ENCODE assay signal across 9 cellular contexts in genomic region chr11:62677709-62678108, GRCh38. TPM values are rescaled to one million over a fixed set of nuclear protein-coding genes. Genes with fewer than 3 reads are reported as not detected.
A peak's percentile ranks its signal among the peaks of the same experiment; 100 is the strongest.
DNase-seq lines count a peak whose midpoint lies in the region; ATAC-seq and TF ChIP-seq lines count a peak whose summit lies in the region.
"Had no signal": no experiment of that assay in that cellular context is flagged by ENCODE, and none has a peak within 500 bp of the region (broad histone marks: within the 10 kb centered on the region; RNA-seq: fewer than 3 reads in every experiment).

No MANE protein-coding gene starts in this region.

- peaks cover 32% of the 10 kb centered on the region for H3K4me1 ChIP-seq in CD8-positive, alpha-beta T cell (ENCODE audit: insufficient read depth, low read length)
- H3K4me1 ChIP-seq in testis: peaks cover 21% of the 10 kb centered on the region

- peak overlapping the region; percentile 90 for H3K4me3 Mint-ChIP-seq in CD8-positive, alpha-beta T cell
- H3K4me3 Mint-ChIP-seq in nephron progenitor cell: peak overlapping the region; percentile 88

- no peaks in the 10 kb centered on the region for H3K9me3 Mint-ChIP-seq in CD8-positive, alpha-beta T cell
- H3K9me3 Mint-ChIP-seq in nephron progenitor cell: no peaks in the 10 kb centered on the region

- no peak for DNase-seq in CD8-positive, alpha-beta T cell
- DNase-seq in MG63 (no peak), coronary artery (ENCODE audit: low spot score) (no peak), nephron progenitor cell (no peak), left colon (no peak), SW 1271 (lab: John Stamatoyannopoulos, UW) (no peak), testis (no peak)

- no peak for ATAC-seq in CD8-positive, alpha-beta T cell
- ATAC-seq in left colon: no peak
- ATAC-seq in HG03342 (IDR thresholded peaks at IDR 0.05; ENCODE audit: unreplicated experiment): no peak
- ATAC-seq: sciatic nerve had no signal

- TF ChIP-seq CTCF in CD8-positive, alpha-beta T cell (IDR thresholded peaks at IDR 0.05): no peak
- TF ChIP-seq CTCF in coronary artery (IDR thresholded peaks at IDR 0.05) (no peak), nephron progenitor cell (IDR thresholded peaks at IDR 0.05) (no peak), testis (IDR thresholded peaks at IDR 0.05) (no peak)

- H3K9me3 ChIP-seq in CD8-positive, alpha-beta T cell (ENCODE audit: low read length): no peaks in the 10 kb centered on the region
- no peaks in the 10 kb centered on the region for H3K9me3 ChIP-seq in MG63
- no peaks in the 10 kb centered on the region for H3K9me3 ChIP-seq in testis

- H3K4me1 Mint-ChIP-seq in CD8-positive, alpha-beta T cell (ENCODE audit: low read depth): peaks cover 49% of the 10 kb centered on the region
- H3K4me1 Mint-ChIP-seq in nephron progenitor cell: peaks cover 46% of the 10 kb centered on the region

- WGBS in testis, 2 donors: 52 to 56% methylated on average over 15 of the region's 15 CpGs

- H3K36me3 ChIP-seq in CD8-positive, alpha-beta T cell (ENCODE audit: insufficient read depth, low read length): peaks cover 6% of the 10 kb centered on the region
- peaks cover 40% of the 10 kb centered on the region for H3K36me3 ChIP-seq in MG63
- H3K36me3 ChIP-seq in testis (ENCODE audit: low read depth, missing control alignments): no peaks in the 10 kb centered on the region

- peaks cover 46% of the 10 kb centered on the region for H3K36me3 Mint-ChIP-seq in CD8-positive, alpha-beta T cell
- H3K36me3 Mint-ChIP-seq in nephron progenitor cell (ENCODE audit: low read depth): peaks cover 26% of the 10 kb centered on the region

- peak overlapping the region; percentile 100 for H3K4me3 ChIP-seq in CD8-positive, alpha-beta T cell (ENCODE audit: low read depth, low read length)
- peak overlapping the region; percentile 82 for H3K4me3 ChIP-seq in MG63
- H3K4me3 ChIP-seq in coronary artery: peak overlapping the region; percentile 87
- H3K4me3 ChIP-seq in testis: peak overlapping the region in 1 of 2 donors; percentile 74

- no peaks in the 10 kb centered on the region for H3K27me3 Mint-ChIP-seq in CD8-positive, alpha-beta T cell (ENCODE audit: low read depth)
- H3K27me3 Mint-ChIP-seq in nephron progenitor cell (ENCODE audit: low read depth, poor library complexity): no peaks in the 10 kb centered on the region

- no peaks in the 10 kb centered on the region for H3K27me3 ChIP-seq in CD8-positive, alpha-beta T cell (ENCODE audit: insufficient read depth, low read length)
- H3K27me3 ChIP-seq in MG63 (no peaks in the 10 kb centered on the region), testis (no peaks in the 10 kb centered on the region)

- peak overlapping the region; percentile 93 for H3K27ac Mint-ChIP-seq in CD8-positive, alpha-beta T cell
- H3K27ac Mint-ChIP-seq in nephron progenitor cell: peak overlapping the region; percentile 53

- no peak for TF ChIP-seq POLR2A in testis (IDR thresholded peaks at IDR 0.05)

- POLR2A ChIA-PET in CD8-positive, alpha-beta T cell (lab: Charles Lee): interaction anchor here (0.8 to 2.5 kb wide), 4 partner anchors 12 to 76 kb away, joined by 3 to 18 read pairs (median 4); partner anchors contain the start of genes BSCL2, C11orf98, CSKMT and GNG3

- CTCF ChIA-PET in CD8-positive, alpha-beta T cell (lab: Charles Lee): interaction anchor here (1.1 to 2.2 kb wide), 4 partner anchors 12 to 40 kb away, joined by 3 to 6 read pairs (median 6); partner anchors contain the start of genes INTS5 and LRRN4CL

- intact Hi-C loops in CD8-positive, alpha-beta T cell (cut with DNase I, micrococcal nuclease): loop anchor here (1.0 to 2.0 kb wide), 3 partner anchors 29 to 55 kb away; partner anchors contain the start of gene TTC9C (in 1 of the 2)
- intact Hi-C loops in left colon (cut with DNase I, micrococcal nuclease) (no loop called here), testis (cut with DNase I; ENCODE audit: low total_unique reads) (loop anchor here (10.0 kb wide), 1 partner anchor 283 kb away; no protein-coding TSS in a partner anchor)

- H3K27ac ChIP-seq in CD8-positive, alpha-beta T cell (ENCODE audit: low read depth, low read length): peak overlapping the region; percentile 87
- H3K27ac ChIP-seq in coronary artery (no peak overlapping the region), testis (peak overlapping the region in 1 of 2 donors; percentile 74)

RNA-seq across cellular contexts. Expression of gene UBXN1, which starts 1.2 kb away (rescaled TPM):
- total RNA-seq in CD8-positive, alpha-beta T cell: 100 to 1,000 TPM; 232 to 242 TPM
- 85.5 and 147 TPM in 2 replicates for total RNA-seq in MG63 (2014; rRNA removed; shearing (Covaris generic); ENCODE audit: low replicate concordance)
- total RNA-seq in left colon: 10 to 100 TPM; 66.9 to 88.9 TPM
- total RNA-seq in testis: 100 to 1,000 TPM; 173 to 190 TPM
- 196 TPM for polyA plus RNA-seq in testis (ENCODE audit: insufficient read depth, low read depth, low replicate concordance)

RNA-seq across cellular contexts. Expression of gene LBHD1, which starts 5.6 kb away (rescaled TPM):
- total RNA-seq in CD8-positive, alpha-beta T cell: 10 to 100 TPM; 14.5 to 14.6 TPM
- total RNA-seq in MG63 (2014; rRNA removed; shearing (Covaris generic); ENCODE audit: low replicate concordance): 4.7 and 9.8 TPM in 2 replicates
- total RNA-seq in left colon: 10 to 100 TPM in 1 of 2 donors, 1 to 10 TPM in 1; 6.5 to 12.8 TPM
- total RNA-seq in testis: 10 to 100 TPM in 1 of 2 donors, 1 to 10 TPM in 1; 8.2 to 11.6 TPM
- 11.1 TPM for polyA plus RNA-seq in testis (ENCODE audit: insufficient read depth, low read depth, low replicate concordance)

RNA-seq across cellular contexts. Expression of gene UQCC3, which starts 6.2 kb away (rescaled TPM):
- total RNA-seq in CD8-positive, alpha-beta T cell: 1 to 10 TPM; 1.1 to 1.7 TPM
- total RNA-seq in MG63 (2014; rRNA removed; shearing (Covaris generic); ENCODE audit: low replicate concordance): 16.4 and 22.2 TPM in 2 replicates
- 10 to 100 TPM; 13.2 to 13.3 TPM for total RNA-seq in left colon
- 1 to 10 TPM; 8.0 to 8.1 TPM for total RNA-seq in testis
- 4.2 TPM for polyA plus RNA-seq in testis (ENCODE audit: insufficient read depth, low read depth, low replicate concordance)

RNA-seq across cellular contexts. Expression of gene LRRN4CL, which starts 11.6 kb away (rescaled TPM):
- total RNA-seq in CD8-positive, alpha-beta T cell: not detected
- 1.4 and 2.3 TPM in 2 replicates for total RNA-seq in MG63 (2014; rRNA removed; shearing (Covaris generic); ENCODE audit: low replicate concordance)
- total RNA-seq in left colon (1 to 10 TPM; 2.2 to 3.6 TPM), testis (1 to 10 TPM; 4.7 to 5.6 TPM)
- 5.0 TPM for polyA plus RNA-seq in testis (ENCODE audit: insufficient read depth, low read depth, low replicate concordance)

RNA-seq across cellular contexts. Expression of gene CSKMT, which starts 12.6 kb away (rescaled TPM):
- total RNA-seq in CD8-positive, alpha-beta T cell: 10 to 100 TPM; 25.4 to 25.7 TPM
- 10.9 and 14.9 TPM in 2 replicates for total RNA-seq in MG63 (2014; rRNA removed; shearing (Covaris generic); ENCODE audit: low replicate concordance)
- total RNA-seq in left colon (10 to 100 TPM; 14.0 to 15.1 TPM), testis (1 to 10 TPM; 2.4 to 3.7 TPM)
- 2.0 TPM for polyA plus RNA-seq in testis (ENCODE audit: insufficient read depth, low read depth, low replicate concordance)

Comparison
In these comparisons a context has a peak if more than half of its experiments do, and no peak if none do; other contexts are left out.
1. intact Hi-C loops: an anchor here in CD8-positive, alpha-beta T cell (1.0 to 2.0 kb wide) and testis (10.0 kb wide); none called in left colon.